10 cellular contexts compared by ENCODE assay signal in genomic region chr13:93004919-93005318, GRCh38.
A peak's percentile ranks its signal among the peaks of the same experiment; 100 is the strongest.
DNase-seq lines count a peak whose midpoint lies in the region; ATAC-seq and TF ChIP-seq lines count a peak whose summit lies in the region.
"Had no signal": no experiment of that assay in that cellular context is flagged by ENCODE, and none has a peak within 500 bp of the region (broad histone marks: within the 10 kb centered on the region; RNA-seq: fewer than 3 reads in every experiment).

No MANE protein-coding gene starts in this region.

- no peak overlapping the region for H3K4me3 Mint-ChIP-seq in GM23338
- no peak overlapping the region for H3K4me3 Mint-ChIP-seq in activated naive CD4-positive, alpha-beta T cell treated with anti-CD3 and anti-CD28 coated beads for 36 hours
- H3K4me3 Mint-ChIP-seq: activated T-helper 1 cell treated with anti-CD3 and anti-CD28 coated beads, Interleukin-12 subunit alpha, Interleukin-12 subunit beta, Interleukin-2, Interleukin-4 antibody, amounts not matched to agents 30 ng/mL and 10 ng/mL and 1 ng/mL, durations not matched to agents 14 hours and 24 hours and 36 hours had no signal

- peak; percentile 40 to 59 for TF ChIP-seq RAD21 in liver (IDR thresholded peaks at IDR 0.05)

- no peaks in the 10 kb centered on the region for H3K27me3 ChIP-seq in GM23338 (ENCODE audit: insufficient read depth)
- H3K27me3 ChIP-seq in MM.1S (replicated peaks; ENCODE audit: insufficient read depth, low read length) = no peaks in the 10 kb centered on the region
- H3K27me3 ChIP-seq in liver (ENCODE audit: control insufficient read depth in 4 of 4, insufficient read depth in 4 of 4, low read length in 3 of 4) = no peaks in the 10 kb centered on the region

- no peak overlapping the region for H3K4me2 ChIP-seq in GM23338
- H3K4me2 ChIP-seq in MM.1S (ENCODE audit: low read depth, low read length) = no peak overlapping the region

- H3K9ac ChIP-seq in MM.1S (ENCODE audit: low read length) (no peak overlapping the region), liver (ENCODE audit: low read depth in 1 of 2, low read length in 2 of 2) (no peak overlapping the region)

- H3K4me1 Mint-ChIP-seq in GM23338 = no peaks in the 10 kb centered on the region
- H3K4me1 Mint-ChIP-seq in activated naive CD4-positive, alpha-beta T cell treated with anti-CD3 and anti-CD28 coated beads for 36 hours (ENCODE audit: low read depth) = no peaks in the 10 kb centered on the region

- H3K27ac Mint-ChIP-seq in GM23338 = no peak overlapping the region
- no peak overlapping the region for H3K27ac Mint-ChIP-seq in activated naive CD4-positive, alpha-beta T cell treated with anti-CD3 and anti-CD28 coated beads for 36 hours
- H3K27ac Mint-ChIP-seq: activated T-helper 1 cell treated with anti-CD3 and anti-CD28 coated beads, Interleukin-12 subunit alpha, Interleukin-12 subunit beta, Interleukin-2, Interleukin-4 antibody, amounts not matched to agents 30 ng/mL and 10 ng/mL and 1 ng/mL, durations not matched to agents 14 hours and 24 hours and 36 hours had no signal

- no peaks in the 10 kb centered on the region for H3K27me3 Mint-ChIP-seq in GM23338 (ENCODE audit: insufficient read depth, low read depth, poor library complexity)
- no peaks in the 10 kb centered on the region for H3K27me3 Mint-ChIP-seq in activated naive CD4-positive, alpha-beta T cell treated with anti-CD3 and anti-CD28 coated beads for 36 hours (ENCODE audit: low read depth)

- H3F3A ChIP-seq in GM23338 (replicated peaks; ENCODE audit: low read depth) (no peaks in the 10 kb centered on the region), MM.1S (ENCODE audit: insufficient read depth, low read length) (no peaks in the 10 kb centered on the region)

- TF ChIP-seq CTCF in GM23338 (conservative IDR thresholded peaks at IDR 0.05; ENCODE audit: low read depth in 2 of 2) (peak; percentile 63 to 79), MM.1S (IDR thresholded peaks at IDR 0.05; ENCODE audit: low read length) (0 out of 2 replicates have a peak, but pooled peaks have one; percentile 12), cardiac fibroblast (IDR thresholded peaks at IDR 0.05; ENCODE audit: low read depth, low read length) (peak; percentile 5), liver (IDR thresholded peaks at IDR 0.05; ENCODE audit: low read depth, low read length, missing input control) (no peak)

- no peak overlapping the region for H2AFZ ChIP-seq in GM23338
- H2AFZ ChIP-seq in MM.1S (ENCODE audit: low read length) = no peak overlapping the region

- peaks cover 4% of the 10 kb centered on the region; the same call in 1 of the 3 replicates for H3K36me3 Mint-ChIP-seq in GM23338 (ENCODE audit: low read depth)
- no peaks in the 10 kb centered on the region for H3K36me3 Mint-ChIP-seq in activated naive CD4-positive, alpha-beta T cell treated with anti-CD3 and anti-CD28 coated beads for 36 hours (ENCODE audit: low read depth)

- DNase-seq in GM23338 (ENCODE audit: low spot score) (peak; percentile 59), MM.1S (peak; percentile 10), cardiac fibroblast (ENCODE audit: low read depth in 2 of 2) (peak; percentile 32 to 41), kidney glomerular epithelial cell (lab: John Stamatoyannopoulos, UW) (no peak), GOT3 (lab: John Stamatoyannopoulos, UW) (no peak)
- no peak for DNase-seq in activated naive CD4-positive, alpha-beta T cell treated with anti-CD3 and anti-CD28 coated beads for 36 hours
- DNase-seq: activated CD4-positive, alpha-beta T cell treated with anti-CD3 and anti-CD28 coated beads for 48 hours; NCI-H510A treated with DMSO at 0.1 percent for 48 hours had no signal

- no peaks in the 10 kb centered on the region for H3K9me3 ChIP-seq in MM.1S (replicated peaks; ENCODE audit: insufficient read depth, low read length)
- H3K9me3 ChIP-seq in liver (ENCODE audit: control insufficient read depth in 4 of 4, low read length in 3 of 4) = peaks cover 0 to 6% (median under 1%) of the 10 kb centered on the region in 4 donors

- H3K27ac ChIP-seq in GM23338 (ENCODE audit: low read depth) (no peak overlapping the region), MM.1S (ENCODE audit: low read length) (no peak overlapping the region), liver (ENCODE audit: low read depth in 1 of 2, low read length in 2 of 2) (no peak overlapping the region)

- H3K4me3 ChIP-seq in GM23338 (no peak overlapping the region), MM.1S (ENCODE audit: low read length) (no peak overlapping the region), cardiac fibroblast (replicated peaks in 1 of 2; ENCODE audit: low read depth in 2 of 2, low read length in 2 of 2) (no peak overlapping the region), liver (ENCODE audit: low read depth in 1 of 3, low read length in 3 of 3) (no peak overlapping the region)

- H3K4me1 ChIP-seq in GM23338 (ENCODE audit: insufficient read depth) (no peaks in the 10 kb centered on the region), MM.1S (ENCODE audit: low read length) (no peaks in the 10 kb centered on the region), liver (ENCODE audit: control insufficient read depth in 4 of 4, insufficient read depth in 4 of 4, low read length in 3 of 4) (no peaks in the 10 kb centered on the region)

- H4K20me1 ChIP-seq in GM23338 (replicated peaks; ENCODE audit: insufficient read depth) = no peaks in the 10 kb centered on the region
- no peaks in the 10 kb centered on the region for H4K20me1 ChIP-seq in MM.1S (ENCODE audit: insufficient read depth, low read length)

- 0 out of 2 replicates have a peak, but pooled peaks cover 4% of the 10 kb centered on the region for H3K36me3 ChIP-seq in GM23338 (ENCODE audit: insufficient read depth)
- no peaks in the 10 kb centered on the region for H3K36me3 ChIP-seq in MM.1S (replicated peaks; ENCODE audit: insufficient read depth, low read length)
- H3K36me3 ChIP-seq in liver (ENCODE audit: control insufficient read depth in 4 of 4, insufficient read depth in 3 of 4, low read depth in 1 of 4, low read length in 3 of 4) = no peaks in the 10 kb centered on the region

- no peaks in the 10 kb centered on the region for H3K79me2 ChIP-seq in GM23338 (replicated peaks; ENCODE audit: insufficient read depth)
- H3K79me2 ChIP-seq in MM.1S (ENCODE audit: low read length) = no peaks in the 10 kb centered on the region

- intact Hi-C loops in activated naive CD4-positive, alpha-beta T cell treated with anti-CD3 and anti-CD28 coated beads for 36 hours (cut with micrococcal nuclease) = no loop called here

- peaks cover 7% of the 10 kb centered on the region for H3K9me3 Mint-ChIP-seq in GM23338
- H3K9me3 Mint-ChIP-seq in activated naive CD4-positive, alpha-beta T cell treated with anti-CD3 and anti-CD28 coated beads for 36 hours = peaks cover 15% of the 10 kb centered on the region

- H3K9me2 ChIP-seq in GM23338 (ENCODE audit: insufficient read depth) = peaks cover 3% of the 10 kb centered on the region; the same call in 1 of the 2 replicates
- H3K9me2 ChIP-seq in MM.1S (replicated peaks; ENCODE audit: insufficient read depth, low read length) = no peaks in the 10 kb centered on the region

- ATAC-seq in GM23338 = peak; percentile 67

- CTCF ChIA-PET in activated naive CD4-positive, alpha-beta T cell treated with anti-CD3 and anti-CD28 coated beads for 36 hours (lab: Charles Lee) = interaction anchor here (0.7 kb wide), 1 partner anchor 177 kb away, joined by 3 read pairs; no protein-coding TSS in a partner anchor

TF ChIP-seq in GM23338, 12 proteins besides CTCF, POLR2A, EP300 and RAD21 (continues in another document):
- TF ChIP-seq STAT1 (IDR thresholded peaks at IDR 0.05; ENCODE audit: unreplicated experiment) = no peak

TF ChIP-seq in liver, 16 proteins besides CTCF, POLR2A, EP300 and RAD21 (continues in another document):
- no peak for TF ChIP-seq HNF4G (IDR thresholded peaks at IDR 0.05)
- TF ChIP-seq JUND (IDR thresholded peaks at IDR 0.05) = no peak
- no peak for TF ChIP-seq FOXA2 (IDR thresholded peaks at IDR 0.05)
- TF ChIP-seq ZBTB33 (IDR thresholded peaks at IDR 0.05) = no peak
- no peak for TF ChIP-seq GABPA (IDR thresholded peaks at IDR 0.05 in 1 of 2, conservative IDR thresholded peaks at IDR 0.05 in 1 of 2)
- TF ChIP-seq MAX (IDR thresholded peaks at IDR 0.05) = no peak

Comparison
In these comparisons a context has a peak if more than half of its experiments do, and no peak if none do; other contexts are left out.
1. DNase-seq: peak in GM23338 (single experiment), MM.1S (single experiment) and cardiac fibroblast (2 of 2); none in kidney glomerular epithelial cell (single experiment), activated naive CD4-positive, alpha-beta T cell treated with anti-CD3 and anti-CD28 coated beads for 36 hours (single experiment) and GOT3 (single experiment).